In genomic region chr3:141370065-141370533, GRCh38 we compare ENCODE assay signal across 8 cellular contexts. TPM values are rescaled to one million over a fixed set of nuclear protein-coding genes. Genes with fewer than 3 reads are reported as not detected.
DNase-seq lines count a peak whose midpoint lies in the region; ATAC-seq and TF ChIP-seq lines count a peak whose summit lies in the region.

No MANE protein-coding gene starts in this region.

- H3K27me3 ChIP-seq in CD4-positive, CD25-positive, alpha-beta regulatory T cell (ENCODE audit: control insufficient read depth, insufficient read depth, low read length), result no peaks in the 10 kb centered on the region
- H3K27me3 ChIP-seq in muscle layer of duodenum (ENCODE audit: low read depth, low read length), result no peaks in the 10 kb centered on the region

- H3K27ac Mint-ChIP-seq in CD4-positive, CD25-positive, alpha-beta regulatory T cell, result peak overlapping the region in 2 of 3 donors; percentile 32 to 72
- no peak overlapping the region for H3K27ac Mint-ChIP-seq in activated CD4-positive, alpha-beta memory T cell treated with anti-CD3 and anti-CD28 coated beads, Interleukin-2, amount 10 ng/mL, durations not matched to agents 7 days and 5 days
- H3K27ac Mint-ChIP-seq in endothelial cell (ENCODE audit: unreplicated experiment), result no peak overlapping the region
- H3K27ac Mint-ChIP-seq in stimulated activated naive CD8-positive, alpha-beta T cell treated with anti-CD3 and anti-CD28 coated beads, Interleukin-15, Interleukin-2, amounts not matched to agents 100 ng/mL and 50 ng/mL, for 24 hours, result peak overlapping the region; percentile 68

- H3K36me3 ChIP-seq in CD4-positive, CD25-positive, alpha-beta regulatory T cell (ENCODE audit: control insufficient read depth, insufficient read depth, low read length), result no peaks in the 10 kb centered on the region
- H3K36me3 ChIP-seq in muscle layer of duodenum (ENCODE audit: control insufficient read depth in 1 of 2, insufficient read depth in 2 of 2, low read length in 2 of 2), result peaks cover 0 to 20% of the 10 kb centered on the region in 2 donors

- H3K27me3 Mint-ChIP-seq in CD4-positive, CD25-positive, alpha-beta regulatory T cell, result no peaks in the 10 kb centered on the region
- H3K27me3 Mint-ChIP-seq in activated CD4-positive, alpha-beta memory T cell treated with anti-CD3 and anti-CD28 coated beads, Interleukin-2, amount 10 ng/mL, durations not matched to agents 7 days and 5 days, result no peaks in the 10 kb centered on the region
- H3K27me3 Mint-ChIP-seq in endothelial cell (ENCODE audit: unreplicated experiment), result peaks cover 3% of the 10 kb centered on the region
- H3K27me3 Mint-ChIP-seq in stimulated activated naive CD8-positive, alpha-beta T cell treated with anti-CD3 and anti-CD28 coated beads, Interleukin-15, Interleukin-2, amounts not matched to agents 100 ng/mL and 50 ng/mL, for 24 hours, result no peaks in the 10 kb centered on the region

- no peaks in the 10 kb centered on the region for H3K9me3 ChIP-seq in CD4-positive, CD25-positive, alpha-beta regulatory T cell (ENCODE audit: control insufficient read depth in 2 of 2, low read length in 2 of 2)
- no peaks in the 10 kb centered on the region for H3K9me3 ChIP-seq in muscle layer of duodenum (ENCODE audit: control insufficient read depth in 1 of 2, low read length in 2 of 2)

- peaks cover 0 to 3% (median 0%) of the 10 kb centered on the region in 7 donors for H3K9me3 Mint-ChIP-seq in CD4-positive, CD25-positive, alpha-beta regulatory T cell
- H3K9me3 Mint-ChIP-seq in activated CD4-positive, alpha-beta memory T cell treated with anti-CD3 and anti-CD28 coated beads, Interleukin-2, amount 10 ng/mL, durations not matched to agents 7 days and 5 days, result no peaks in the 10 kb centered on the region
- no peaks in the 10 kb centered on the region for H3K9me3 Mint-ChIP-seq in endothelial cell (ENCODE audit: unreplicated experiment)
- H3K9me3 Mint-ChIP-seq in stimulated activated naive CD8-positive, alpha-beta T cell treated with anti-CD3 and anti-CD28 coated beads, Interleukin-15, Interleukin-2, amounts not matched to agents 100 ng/mL and 50 ng/mL, for 24 hours, result no peaks in the 10 kb centered on the region

- no peak overlapping the region for H3K4me3 ChIP-seq in CD4-positive, CD25-positive, alpha-beta regulatory T cell (ENCODE audit: low read depth, low read length)
- no peak overlapping the region for H3K4me3 ChIP-seq in muscle layer of duodenum (ENCODE audit: low read depth in 1 of 2, low read length in 2 of 2)

- no peaks in the 10 kb centered on the region for H3K36me3 Mint-ChIP-seq in CD4-positive, CD25-positive, alpha-beta regulatory T cell
- H3K36me3 Mint-ChIP-seq in activated CD4-positive, alpha-beta memory T cell treated with anti-CD3 and anti-CD28 coated beads, Interleukin-2, amount 10 ng/mL, durations not matched to agents 7 days and 5 days (ENCODE audit: low read depth), result no peaks in the 10 kb centered on the region
- H3K36me3 Mint-ChIP-seq in endothelial cell (ENCODE audit: low read depth, unreplicated experiment), result no peaks in the 10 kb centered on the region
- no peaks in the 10 kb centered on the region for H3K36me3 Mint-ChIP-seq in stimulated activated naive CD8-positive, alpha-beta T cell treated with anti-CD3 and anti-CD28 coated beads, Interleukin-15, Interleukin-2, amounts not matched to agents 100 ng/mL and 50 ng/mL, for 24 hours (ENCODE audit: low read depth)

- TF ChIP-seq CTCF in endothelial cell (IDR thresholded peaks at IDR 0.05; ENCODE audit: unreplicated experiment), result no peak

- ATAC-seq in CD4-positive, CD25-positive, alpha-beta regulatory T cell (ENCODE audit: low read depth in 2 of 2), result peak; percentile 99
- ATAC-seq in GM19025 (IDR thresholded peaks at IDR 0.05; ENCODE audit: low read depth, unreplicated experiment), result peak; percentile 63
- ATAC-seq in HG03159 (IDR thresholded peaks at IDR 0.05; ENCODE audit: unreplicated experiment), result peak; percentile 87

- POLR2A ChIA-PET in activated CD4-positive, alpha-beta memory T cell treated with anti-CD3 and anti-CD28 coated beads, Interleukin-2, amount 10 ng/mL, durations not matched to agents 7 days and 5 days (lab: Charles Lee), result interaction anchor here (0.9 to 6.3 kb wide), 5 partner anchors 14 to 58 kb away, joined by 3 to 60 read pairs (median 4); no protein-coding TSS in a partner anchor

- DNase-seq in CD4-positive, CD25-positive, alpha-beta regulatory T cell, result peak; percentile 56 to 94 (median 85)
- DNase-seq in NCI-H748 (lab: John Stamatoyannopoulos, UW; ENCODE audit: unreplicated experiment) (peak; percentile 47), endothelial cell (ENCODE audit: low spot score) (peak; percentile 40)
- peak; percentile 65 for DNase-seq in activated CD4-positive, alpha-beta memory T cell treated with anti-CD3 and anti-CD28 coated beads, Interleukin-2, amount 10 ng/mL, durations not matched to agents 7 days and 5 days

- CTCF ChIA-PET in activated CD4-positive, alpha-beta memory T cell treated with anti-CD3 and anti-CD28 coated beads, Interleukin-2, amount 10 ng/mL, durations not matched to agents 7 days and 5 days (lab: Charles Lee), result interaction anchor here (0.7 to 4.5 kb wide), 11 partner anchors 9 to 139 kb away, joined by 3 to 23 read pairs (median 4); partner anchors contain the start of gene PXYLP1

- H3K4me1 ChIP-seq in CD4-positive, CD25-positive, alpha-beta regulatory T cell (ENCODE audit: control insufficient read depth, insufficient read depth, low read length, poor library complexity, severe bottlenecking), result no peaks in the 10 kb centered on the region
- peaks cover 11 to 23% of the 10 kb centered on the region in 2 donors for H3K4me1 ChIP-seq in muscle layer of duodenum (ENCODE audit: control insufficient read depth in 1 of 2, insufficient read depth in 2 of 2, low read length in 2 of 2)

- H3K4me3 Mint-ChIP-seq in CD4-positive, CD25-positive, alpha-beta regulatory T cell, result peak overlapping the region in 1 of 4 donors; percentile 11
- no peak overlapping the region for H3K4me3 Mint-ChIP-seq in activated CD4-positive, alpha-beta memory T cell treated with anti-CD3 and anti-CD28 coated beads, Interleukin-2, amount 10 ng/mL, durations not matched to agents 7 days and 5 days
- H3K4me3 Mint-ChIP-seq in endothelial cell (ENCODE audit: unreplicated experiment), result no peak overlapping the region
- H3K4me3 Mint-ChIP-seq in stimulated activated naive CD8-positive, alpha-beta T cell treated with anti-CD3 and anti-CD28 coated beads, Interleukin-15, Interleukin-2, amounts not matched to agents 100 ng/mL and 50 ng/mL, for 24 hours, result no peak overlapping the region

- peaks cover 6 to 17% (median 10%) of the 10 kb centered on the region in 4 donors for H3K4me1 Mint-ChIP-seq in CD4-positive, CD25-positive, alpha-beta regulatory T cell
- H3K4me1 Mint-ChIP-seq in activated CD4-positive, alpha-beta memory T cell treated with anti-CD3 and anti-CD28 coated beads, Interleukin-2, amount 10 ng/mL, durations not matched to agents 7 days and 5 days, result peaks cover 38% of the 10 kb centered on the region
- peaks cover 34% of the 10 kb centered on the region for H3K4me1 Mint-ChIP-seq in endothelial cell (ENCODE audit: unreplicated experiment)
- H3K4me1 Mint-ChIP-seq in stimulated activated naive CD8-positive, alpha-beta T cell treated with anti-CD3 and anti-CD28 coated beads, Interleukin-15, Interleukin-2, amounts not matched to agents 100 ng/mL and 50 ng/mL, for 24 hours (ENCODE audit: low read depth), result peaks cover 46% of the 10 kb centered on the region

- H3K27ac ChIP-seq in CD4-positive, CD25-positive, alpha-beta regulatory T cell (ENCODE audit: insufficient read depth, low read length, poor library complexity, severe bottlenecking), result no peak overlapping the region
- peak overlapping the region; percentile 95 for H3K27ac ChIP-seq in muscle layer of duodenum (ENCODE audit: low read length)

RNA-seq across cellular contexts. Expression of gene ZBTB38, which starts 1.8 kb away (rescaled TPM):
- total RNA-seq in CD4-positive, CD25-positive, alpha-beta regulatory T cell, result 75.7 TPM
- polyA plus RNA-seq in CD4-positive, CD25-positive, alpha-beta regulatory T cell, result 100 to 1,000 TPM in 2 of 4 donors, 10 to 100 TPM in 2; 65.0 to 148 (median 116) TPM
- 10 to 100 TPM; 36.0 to 39.6 TPM for total RNA-seq in activated CD4-positive, alpha-beta memory T cell treated with anti-CD3 and anti-CD28 coated beads, Interleukin-2, amount 10 ng/mL, durations not matched to agents 7 days and 5 days
- 22.5 TPM for total RNA-seq in endothelial cell (ENCODE audit: unreplicated experiment)

Comparison
In these comparisons a context has a peak if more than half of its experiments do, and no peak if none do; other contexts are left out.
1. H3K27ac Mint-ChIP-seq: peak in CD4-positive, CD25-positive, alpha-beta regulatory T cell (2 of 3) and stimulated activated naive CD8-positive, alpha-beta T cell treated with anti-CD3 and anti-CD28 coated beads, Interleukin-15, Interleukin-2, amounts not matched to agents 100 ng/mL and 50 ng/mL, for 24 hours (single experiment); none in activated CD4-positive, alpha-beta memory T cell treated with anti-CD3 and anti-CD28 coated beads, Interleukin-2, amount 10 ng/mL, durations not matched to agents 7 days and 5 days (single experiment) and endothelial cell (single experiment).
2. Peak in every context shown above with its lines, with median percentiles within 50 percentile points of each other: ATAC-seq and DNase-seq.